ENCODE assay signal across 8 cellular contexts in the genomic region with DNA sequence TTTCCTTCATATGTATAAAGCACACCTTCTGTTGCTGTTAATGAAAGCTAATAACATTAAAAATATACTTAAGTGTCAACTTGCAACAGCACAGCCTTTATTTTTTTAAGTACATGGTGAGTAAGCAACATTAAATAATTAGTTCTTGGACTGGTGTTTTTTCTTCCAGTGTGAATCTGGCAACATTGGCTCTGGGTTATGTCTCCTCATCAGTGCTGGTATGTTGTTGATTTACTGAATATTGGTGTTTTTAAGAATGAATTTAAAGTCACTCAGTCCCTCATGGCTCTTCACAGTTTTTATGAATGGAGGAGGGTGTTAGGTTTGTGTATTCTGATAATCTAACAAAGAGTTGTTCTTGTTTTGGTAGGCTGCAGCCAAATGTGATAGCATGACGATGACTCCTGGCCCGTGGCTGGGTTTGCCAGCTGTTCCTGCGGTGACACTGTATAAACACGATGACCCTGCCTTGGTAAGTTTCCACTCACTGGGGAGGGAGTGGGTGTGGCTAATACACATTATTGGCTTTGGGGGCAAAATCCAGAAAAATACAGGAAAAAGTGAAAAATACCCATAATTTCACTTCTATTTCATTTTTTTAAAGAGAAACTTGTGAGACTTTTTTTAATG. TPM values are rescaled to one million over a fixed set of nuclear protein-coding genes. Genes with fewer than 3 reads are reported as not detected.
A peak's percentile ranks its signal among the peaks of the same experiment; 100 is the strongest.
DNase-seq lines count a peak whose midpoint lies in the region; ATAC-seq and TF ChIP-seq lines count a peak whose summit lies in the region.
"Not testable (repeated sequence)": the region's sequence is repeated elsewhere in the genome, so short reads cannot be mapped to it uniquely, and the experiment has no call there.

No MANE protein-coding gene starts in this region.

- peak; percentile 85 to 88 for ATAC-seq in right cardiac atrium
- ATAC-seq in naive thymus-derived CD4-positive, alpha-beta T cell; stimulated activated naive B cell treated with anti-CD40 and anti-IgM and Interleukin-4, amounts not matched to agents 10 μg/mL and 1 μg/mL and 100 μg/mL, for 72 hours (replicated peaks): not testable (repeated sequence)

- H3K36me3 ChIP-seq in SJCRH30, result peaks cover 21% of the 10 kb centered on the region
- H3K36me3 ChIP-seq in adrenal gland (replicated peaks in 1 of 2), result peaks cover 0 to 24% of the 10 kb centered on the region in 2 donors
- peaks cover 15 to 76% (median 42%) of the 10 kb centered on the region in 4 donors for H3K36me3 ChIP-seq in esophagus muscularis mucosa
- H3K36me3 ChIP-seq in naive thymus-derived CD4-positive, alpha-beta T cell (ENCODE audit: control insufficient read depth in 2 of 3, insufficient read depth in 3 of 3, low read length in 3 of 3), result peaks cover 0 to 25% (median 9%) of the 10 kb centered on the region in 3 experiments

- H3K36me3 Mint-ChIP-seq in naive thymus-derived CD4-positive, alpha-beta T cell, result peaks cover 0 to 24% (median 15%) of the 10 kb centered on the region in 5 donors
- peaks cover 15 to 46% of the 10 kb centered on the region in 2 donors for H3K36me3 Mint-ChIP-seq in stimulated activated naive B cell treated with anti-CD40 and anti-IgM and Interleukin-4, amounts not matched to agents 10 μg/mL and 1 μg/mL and 100 μg/mL, for 72 hours

- POLR2A ChIA-PET in naive thymus-derived CD4-positive, alpha-beta T cell (lab: Charles Lee), result not testable (repeated sequence)

- peak in 1 of 2 donors; percentile 7 for TF ChIP-seq POLR2A in adrenal gland (IDR thresholded peaks at IDR 0.05)
- not testable (repeated sequence) for TF ChIP-seq POLR2A in esophagus muscularis mucosa (IDR thresholded peaks at IDR 0.05; ENCODE audit: low read depth)

- H3K27ac ChIP-seq in SJCRH30, result peak overlapping the region; percentile 96
- peak overlapping the region in 4 of 5 donors; percentile 9 to 55 (median 24) for H3K27ac ChIP-seq in adrenal gland
- H3K27ac ChIP-seq in esophagus muscularis mucosa (replicated peaks in 1 of 4), result peak overlapping the region; percentile 14 to 65 (median 46)
- H3K27ac ChIP-seq in right cardiac atrium (ENCODE audit: low read length); naive thymus-derived CD4-positive, alpha-beta T cell (ENCODE audit: low read depth, low read length): not testable (repeated sequence)

- H3K4me3 Mint-ChIP-seq in naive thymus-derived CD4-positive, alpha-beta T cell; stimulated activated naive B cell treated with anti-CD40 and anti-IgM and Interleukin-4, amounts not matched to agents 10 μg/mL and 1 μg/mL and 100 μg/mL, for 72 hours: not testable (repeated sequence)

- not testable (repeated sequence) for TF ChIP-seq EP300 in esophagus muscularis mucosa (IDR thresholded peaks at IDR 0.05)

- CTCF ChIA-PET in naive thymus-derived CD4-positive, alpha-beta T cell (lab: Charles Lee), result interaction anchor here (0.6 kb wide), 1 partner anchor 37 kb away, joined by 7 read pairs; no protein-coding TSS in a partner anchor

- not testable (repeated sequence) for H3K27me3 Mint-ChIP-seq in naive thymus-derived CD4-positive, alpha-beta T cell; stimulated activated naive B cell treated with anti-CD40 and anti-IgM and Interleukin-4, amounts not matched to agents 10 μg/mL and 1 μg/mL and 100 μg/mL, for 72 hours

- not testable (repeated sequence) for H3K27me3 ChIP-seq in SJCRH30; adrenal gland; esophagus muscularis mucosa; right cardiac atrium (ENCODE audit: control insufficient read depth, insufficient read depth); naive thymus-derived CD4-positive, alpha-beta T cell (ENCODE audit: control insufficient read depth in 2 of 2, insufficient read depth in 2 of 2, low read length in 2 of 2)

- intact Hi-C loops in adrenal gland (cut with DNase I); esophagus muscularis mucosa (cut with DNase I); right cardiac atrium (cut with DNase I); naive thymus-derived CD4-positive, alpha-beta T cell (cut with micrococcal nuclease): not testable (repeated sequence)

- peak; percentile 5 for DNase-seq in AG09309 (ENCODE audit: low read depth)
- DNase-seq in HCEC 1CT, result peak; percentile 77
- peak; percentile 92 to 95 for DNase-seq in SJCRH30
- peak; percentile 68 to 91 (median 79) for DNase-seq in adrenal gland
- not testable (repeated sequence) for DNase-seq in esophagus muscularis mucosa (ENCODE audit: extremely low spot score); naive thymus-derived CD4-positive, alpha-beta T cell; stimulated activated naive B cell treated with anti-CD40 and anti-IgM and Interleukin-4, amounts not matched to agents 10 μg/mL and 1 μg/mL and 100 μg/mL, for 72 hours
- DNase-seq in right cardiac atrium, result peak in 2 of 3 donors; percentile 67 to 88

- H3K9me3 ChIP-seq in SJCRH30 (replicated peaks); adrenal gland (replicated peaks in 1 of 3); esophagus muscularis mucosa; right cardiac atrium (ENCODE audit: control insufficient read depth, low read length); naive thymus-derived CD4-positive, alpha-beta T cell (ENCODE audit: control insufficient read depth in 2 of 3, low read length in 3 of 3): not testable (repeated sequence)

- 16 to 28% (median 22%) methylated on average over 4 of the region's 4 CpGs for WGBS in adrenal gland, 4 donors
- 49% methylated on average over 4 of the region's 4 CpGs for WGBS in esophagus muscularis mucosa
- WGBS in right cardiac atrium, result 15% methylated on average over 4 of the region's 4 CpGs

- not testable (repeated sequence) for H3K9me3 Mint-ChIP-seq in naive thymus-derived CD4-positive, alpha-beta T cell; stimulated activated naive B cell treated with anti-CD40 and anti-IgM and Interleukin-4, amounts not matched to agents 10 μg/mL and 1 μg/mL and 100 μg/mL, for 72 hours

- peaks cover 27% of the 10 kb centered on the region for H3K4me1 ChIP-seq in SJCRH30
- peaks cover 4 to 24% of the 10 kb centered on the region in 2 donors for H3K4me1 ChIP-seq in adrenal gland (replicated peaks in 1 of 2)
- peaks cover 0 to 44% (median 32%) of the 10 kb centered on the region in 4 donors for H3K4me1 ChIP-seq in esophagus muscularis mucosa
- peaks cover 10% of the 10 kb centered on the region for H3K4me1 ChIP-seq in right cardiac atrium (ENCODE audit: control insufficient read depth, insufficient read depth, low read length)
- peaks cover 10 to 19% of the 10 kb centered on the region in 2 donors for H3K4me1 ChIP-seq in naive thymus-derived CD4-positive, alpha-beta T cell (ENCODE audit: control insufficient read depth in 2 of 2, insufficient read depth in 2 of 2, low read length in 2 of 2)

- not testable (repeated sequence) for TF ChIP-seq CTCF in AG09309 (IDR thresholded peaks at IDR 0.05; ENCODE audit: control insufficient read depth, insufficient read depth, low read depth, low read length, missing control alignments); adrenal gland (IDR thresholded peaks at IDR 0.05); esophagus muscularis mucosa (IDR thresholded peaks at IDR 0.05)

- H3K4me3 ChIP-seq in AG09309 (ENCODE audit: control insufficient read depth, low read depth, low read length); SJCRH30; adrenal gland; esophagus muscularis mucosa; right cardiac atrium (ENCODE audit: low read length); naive thymus-derived CD4-positive, alpha-beta T cell (ENCODE audit: low read length): not testable (repeated sequence)

- H3K4me1 Mint-ChIP-seq in naive thymus-derived CD4-positive, alpha-beta T cell, result peaks cover 7 to 47% (median 30%) of the 10 kb centered on the region in 7 donors
- H3K4me1 Mint-ChIP-seq in stimulated activated naive B cell treated with anti-CD40 and anti-IgM and Interleukin-4, amounts not matched to agents 10 μg/mL and 1 μg/mL and 100 μg/mL, for 72 hours, result peaks cover 14 to 22% of the 10 kb centered on the region in 2 donors

- H3K27ac Mint-ChIP-seq in naive thymus-derived CD4-positive, alpha-beta T cell, result peak overlapping the region; percentile 42 to 99 (median 77)
- H3K27ac Mint-ChIP-seq in stimulated activated naive B cell treated with anti-CD40 and anti-IgM and Interleukin-4, amounts not matched to agents 10 μg/mL and 1 μg/mL and 100 μg/mL, for 72 hours, result peak overlapping the region; percentile 42

RNA-seq across cellular contexts. Expression of a gene that starts 38.8 kb away (rescaled TPM):
- total RNA-seq in SJCRH30 (2014; rRNA removed; shearing (Covaris generic)), result 34.2 and 36.4 TPM in 2 replicates
- total RNA-seq in adrenal gland, result 10 to 100 TPM; 14.6 to 52.2 (median 26.6) TPM
- 10 to 100 TPM; 29.2 to 49.0 (median 31.4) TPM for polyA plus RNA-seq in adrenal gland
- 10 to 100 TPM; 61.1 to 74.8 (median 63.5) TPM for total RNA-seq in esophagus muscularis mucosa
- 10 to 100 TPM; 21.4 to 27.9 (median 23.6) TPM for total RNA-seq in right cardiac atrium
- polyA plus RNA-seq in right cardiac atrium, result 37.2 TPM
- total RNA-seq in naive thymus-derived CD4-positive, alpha-beta T cell, result 10 to 100 TPM; 26.1 to 39.2 (median 28.7) TPM
- polyA plus RNA-seq in naive thymus-derived CD4-positive, alpha-beta T cell, result 10 to 100 TPM; 50.3 to 54.0 TPM

RNA-seq across cellular contexts. Expression of a gene that starts 42.2 kb away (rescaled TPM):
- 37.5 and 48.7 TPM in 2 replicates for total RNA-seq in SJCRH30 (2014; rRNA removed; shearing (Covaris generic))
- total RNA-seq in adrenal gland (10 to 100 TPM; 45.0 to 81.5 (median 72.7) TPM), esophagus muscularis mucosa (10 to 100 TPM; 74.3 to 91.3 (median 85.9) TPM), right cardiac atrium (100 to 1,000 TPM in 1 of 4 donors, 10 to 100 TPM in 3; 87.1 to 106 (median 88.5) TPM)
- polyA plus RNA-seq in adrenal gland (10 to 100 TPM; 38.9 to 68.7 (median 57.7) TPM), right cardiac atrium (31.5 TPM)
- total RNA-seq in naive thymus-derived CD4-positive, alpha-beta T cell, result 10 to 100 TPM; 50.6 to 79.4 (median 54.9) TPM
- polyA plus RNA-seq in naive thymus-derived CD4-positive, alpha-beta T cell, result 10 to 100 TPM; 28.6 to 44.5 TPM
